In genomic region chr10:482848-483247, GRCh38 we compare ENCODE assay signal across 28 cellular contexts.
DNase-seq lines count a peak whose midpoint lies in the region; ATAC-seq and TF ChIP-seq lines count a peak whose summit lies in the region.
"Had no signal": no experiment of that assay in that cellular context is flagged by ENCODE, and none has a peak within 500 bp of the region (broad histone marks: within the 10 kb centered on the region; RNA-seq: fewer than 3 reads in every experiment).

No MANE protein-coding gene starts in this region.

- no peak for TF ChIP-seq POLR2A in adrenal gland (IDR thresholded peaks at IDR 0.05)

- H3K36me3 ChIP-seq in adrenal gland (replicated peaks in 1 of 2) (no peaks in the 10 kb centered on the region), skeletal muscle tissue (ENCODE audit: control insufficient read depth in 3 of 3, insufficient read depth in 3 of 3, low read length in 3 of 3) (peaks cover 0 to 4% (median 0%) of the 10 kb centered on the region in 3 donors)
- H3K36me3 ChIP-seq: left lung had no signal

- peaks cover 0 to 9% (median 2%) of the 10 kb centered on the region in 7 donors for H3K9me3 Mint-ChIP-seq in CD14-positive monocyte
- H3K9me3 Mint-ChIP-seq: CD8-positive, alpha-beta T cell had no signal

- intact Hi-C loops in adrenal gland (cut with DNase I), result no loop called here
- intact Hi-C loops in dorsolateral prefrontal cortex (cut with DNase I), result no loop called here
- intact Hi-C loops in CD14-positive monocyte (cut with micrococcal nuclease), result no loop called here

- H3K27ac Mint-ChIP-seq in CD14-positive monocyte, result peak overlapping the region in 1 of 7 donors; percentile 16
- H3K27ac Mint-ChIP-seq: activated CD4-positive, alpha-beta memory T cell treated with anti-CD3 and anti-CD28 coated beads, Interleukin-2, amount 10 ng/mL, durations not matched to agents 7 days and 5 days; HFFc6; IgD-negative memory B cell; T-helper 2 cell treated with Interferon-gamma antibody and Interleukin-4, amounts not matched to agents 5 μg/mL and 100 μg/mL, for 36 hours had no signal

- H3K9me3 ChIP-seq in adrenal gland (replicated peaks in 1 of 3) (no peaks in the 10 kb centered on the region), skeletal muscle tissue (ENCODE audit: control insufficient read depth in 3 of 3, low read length in 3 of 3) (no peaks in the 10 kb centered on the region)
- H3K9me3 ChIP-seq: A549, left lung, testis had no signal

- H3K4me1 ChIP-seq in adrenal gland (replicated peaks in 1 of 2) (peaks cover 0 to 12% of the 10 kb centered on the region in 2 donors), skeletal muscle tissue (ENCODE audit: control insufficient read depth in 3 of 3, insufficient read depth in 3 of 3, low read length in 3 of 3) (peaks cover 35 to 66% (median 46%) of the 10 kb centered on the region in 3 donors), foreskin keratinocyte (peaks cover 10% of the 10 kb centered on the region)
- H3K4me1 ChIP-seq: left lung had no signal

- H3K4me3 Mint-ChIP-seq in CD14-positive monocyte, result no peak overlapping the region
- H3K4me3 Mint-ChIP-seq: CD8-positive, alpha-beta T cell; HFFc6; IgD-negative memory B cell; naive B cell; T-helper 2 cell treated with Interferon-gamma antibody and Interleukin-4, amounts not matched to agents 5 μg/mL and 100 μg/mL, for 36 hours had no signal

- ATAC-seq in foreskin keratinocyte, result no peak
- ATAC-seq in GM18517 (IDR thresholded peaks at IDR 0.05; ENCODE audit: unreplicated experiment), result no peak
- no peak for ATAC-seq in HG02870 (IDR thresholded peaks at IDR 0.05; ENCODE audit: unreplicated experiment)
- ATAC-seq: A549; activated naive CD4-positive, alpha-beta T cell treated with anti-CD3 and anti-CD28 coated beads, Interleukin-2, amount 50 U/mL, for 72 hours; CD8-positive, alpha-beta T cell; left lung; Panc1 had no signal

- H3K27ac ChIP-seq in adrenal gland (no peak overlapping the region), dorsolateral prefrontal cortex (peak overlapping the region in 52 of 59 donors; percentile 5 to 91 (median 70)), skeletal muscle tissue (ENCODE audit: low read depth, low read length) (peak overlapping the region; percentile 43), foreskin keratinocyte (no peak overlapping the region)
- H3K27ac ChIP-seq: A549, left lung had no signal

- H3K27me3 ChIP-seq in adrenal gland (no peaks in the 10 kb centered on the region), dorsolateral prefrontal cortex (no peaks in the 10 kb centered on the region), skeletal muscle tissue (ENCODE audit: control insufficient read depth in 3 of 3, insufficient read depth in 3 of 3, low read length in 3 of 3) (no peaks in the 10 kb centered on the region), foreskin keratinocyte (no peaks in the 10 kb centered on the region)
- H3K27me3 ChIP-seq: left lung, testis had no signal

- H3K9ac ChIP-seq in skeletal muscle tissue (ENCODE audit: low read depth in 1 of 3, low read length in 3 of 3), result peak overlapping the region in 1 of 3 donors; percentile 3

- H3K27me3 Mint-ChIP-seq in CD14-positive monocyte (ENCODE audit: low read depth in 3 of 3), result peaks cover 9 to 10% (median 9%) of the 10 kb centered on the region in 3 donors
- H3K27me3 Mint-ChIP-seq: activated CD4-positive, alpha-beta memory T cell treated with anti-CD3 and anti-CD28 coated beads, Interleukin-2, amount 10 ng/mL, durations not matched to agents 7 days and 5 days; IgD-negative memory B cell; naive B cell had no signal

- H3K36me3 Mint-ChIP-seq in CD14-positive monocyte, result no peaks in the 10 kb centered on the region
- H3K36me3 Mint-ChIP-seq: activated naive CD4-positive, alpha-beta T cell treated with anti-CD3 and anti-CD28 coated beads, Interleukin-2, amount 50 U/mL, for 72 hours; CD8-positive, alpha-beta T cell had no signal

- peaks cover 11% of the 10 kb centered on the region for H3K4me1 Mint-ChIP-seq in CD14-positive monocyte

- 94 to 98% (median 96%) methylated on average over 10 of the region's 10 CpGs for WGBS in adrenal gland, 4 donors

- H3K4me3 ChIP-seq in adrenal gland, result no peak overlapping the region
- H3K4me3 ChIP-seq in dorsolateral prefrontal cortex, result no peak overlapping the region
- H3K4me3 ChIP-seq in skeletal muscle tissue (ENCODE audit: low read length in 3 of 3), result no peak overlapping the region
- H3K4me3 ChIP-seq: A549, left lung, skin epidermis, testis had no signal

- DNase-seq in adrenal gland (peak in 4 of 7 donors; percentile 3 to 37 (median 12)), dorsolateral prefrontal cortex (peak in 1 of 10 donors; percentile 38), midbrain (lab: John Stamatoyannopoulos, UW) (peak; percentile 11), CD14-positive monocyte (ENCODE audit: low spot score) (no peak), foreskin keratinocyte (no peak)
- DNase-seq: activated CD4-positive, alpha-beta memory T cell treated with anti-CD3 and anti-CD28 coated beads, Interleukin-2, amount 10 ng/mL, durations not matched to agents 7 days and 5 days; anterior cingulate cortex; dermis blood vessel endothelial cell; HFFc6; left lung; naive B cell; NCI-H2107; NCI-H446; NCI-H774; nucleus accumbens; Right ventricle myocardium superior; stimulated activated naive CD4-positive, alpha-beta T cell; testis had no signal

- TF ChIP-seq CTCF in adrenal gland (IDR thresholded peaks at IDR 0.05) (no peak), dorsolateral prefrontal cortex (IDR thresholded peaks at IDR 0.05 in 54 of 56, conservative IDR thresholded peaks at IDR 0.05 in 2 of 56; ENCODE audit: low read depth in 1 of 56, partially characterized antibody in 56 of 56) (no peak), CD14-positive monocyte (IDR thresholded peaks at IDR 0.05) (no peak), foreskin keratinocyte (conservative IDR thresholded peaks at IDR 0.05) (no peak)

Comparison
In these comparisons a context has a peak if more than half of its experiments do, and no peak if none do; other contexts are left out.
1. DNase-seq: peak in adrenal gland (4 of 7) and midbrain (single experiment); none in CD14-positive monocyte (single experiment) and foreskin keratinocyte (0 of 2).
2. H3K27ac ChIP-seq: peak in dorsolateral prefrontal cortex (52 of 59) and skeletal muscle tissue (single experiment); none in adrenal gland (0 of 5) and foreskin keratinocyte (single experiment).